In the genomic region with DNA sequence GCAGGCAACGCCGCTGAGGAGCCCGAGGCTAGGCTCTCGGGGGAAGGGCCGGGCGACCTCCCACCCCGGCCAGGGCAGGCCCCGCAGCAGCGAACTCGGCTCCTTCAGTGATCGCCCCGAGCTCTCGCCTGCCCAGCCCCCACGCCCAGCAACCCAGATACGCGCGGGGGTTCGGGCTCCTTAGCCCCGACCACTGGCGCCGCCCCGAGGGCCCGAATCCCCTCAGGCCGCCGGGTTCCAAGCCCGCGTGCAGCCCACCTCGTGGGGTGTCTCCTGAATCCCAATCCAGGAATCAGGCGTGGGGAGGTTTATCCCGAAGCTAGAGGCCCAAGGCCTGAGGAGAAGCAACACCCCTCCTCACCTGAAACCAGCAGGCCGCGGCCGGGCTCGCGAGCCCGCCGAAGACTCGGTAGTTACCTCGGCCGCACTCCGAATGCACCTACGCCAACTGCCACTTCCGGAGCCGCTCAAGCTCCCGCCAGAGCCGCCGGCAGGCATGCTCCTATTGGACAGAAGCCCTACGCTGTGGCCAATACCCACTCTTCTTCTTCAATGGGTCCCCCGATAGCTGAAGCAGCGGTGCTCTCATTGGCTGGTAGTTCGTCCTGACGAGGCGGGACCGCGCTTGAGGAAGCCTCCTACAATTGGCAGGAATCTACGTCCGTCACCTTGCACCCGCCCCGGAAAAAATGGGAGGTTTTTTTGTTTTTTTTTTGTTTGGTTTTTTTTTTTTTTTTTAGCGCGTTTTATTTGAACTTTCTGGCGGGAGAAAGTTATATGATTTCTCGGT, we compare ENCODE assay signal across 8 cellular contexts. TPM values are rescaled to one million over a fixed set of nuclear protein-coding genes. Genes with fewer than 3 reads are reported as not detected.
DNase-seq lines count a peak whose midpoint lies in the region; ATAC-seq and TF ChIP-seq lines count a peak whose summit lies in the region.

A gene with protein sequence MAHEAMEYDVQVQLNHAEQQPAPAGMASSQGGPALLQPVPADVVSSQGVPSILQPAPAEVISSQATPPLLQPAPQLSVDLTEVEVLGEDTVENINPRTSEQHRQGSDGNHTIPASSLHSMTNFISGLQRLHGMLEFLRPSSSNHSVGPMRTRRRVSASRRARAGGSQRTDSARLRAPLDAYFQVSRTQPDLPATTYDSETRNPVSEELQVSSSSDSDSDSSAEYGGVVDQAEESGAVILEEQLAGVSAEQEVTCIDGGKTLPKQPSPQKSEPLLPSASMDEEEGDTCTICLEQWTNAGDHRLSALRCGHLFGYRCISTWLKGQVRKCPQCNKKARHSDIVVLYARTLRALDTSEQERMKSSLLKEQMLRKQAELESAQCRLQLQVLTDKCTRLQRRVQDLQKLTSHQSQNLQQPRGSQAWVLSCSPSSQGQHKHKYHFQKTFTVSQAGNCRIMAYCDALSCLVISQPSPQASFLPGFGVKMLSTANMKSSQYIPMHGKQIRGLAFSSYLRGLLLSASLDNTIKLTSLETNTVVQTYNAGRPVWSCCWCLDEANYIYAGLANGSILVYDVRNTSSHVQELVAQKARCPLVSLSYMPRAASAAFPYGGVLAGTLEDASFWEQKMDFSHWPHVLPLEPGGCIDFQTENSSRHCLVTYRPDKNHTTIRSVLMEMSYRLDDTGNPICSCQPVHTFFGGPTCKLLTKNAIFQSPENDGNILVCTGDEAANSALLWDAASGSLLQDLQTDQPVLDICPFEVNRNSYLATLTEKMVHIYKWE (minus strand): TSS at position 453 of the 790 bp plus-strand sequence. CDS start 5,428 bp downstream, outside the sequence.

- peak within 1 kb of the TSS; percentile 89 for H4K12ac ChIP-seq in trophoblast cell (ENCODE audit: low read depth, low read length)

- peaks cover 49% of the 10 kb centered on the region for H3K4me1 Mint-ChIP-seq in activated naive CD8-positive, alpha-beta T cell treated with anti-CD3 and anti-CD28 coated beads, Interleukin-2, amount 50 U/mL, for 24 hours
- H3K4me1 Mint-ChIP-seq in type B pancreatic cell (ENCODE audit: unreplicated experiment) = peaks cover 15% of the 10 kb centered on the region

- no CpG with 5 or more reads among the region's 63 CpGs for WGBS in trophoblast cell (ENCODE audit: extremely low coverage, insufficient coverage, insufficient read length)

- H3K4ac ChIP-seq in trophoblast cell (ENCODE audit: low read depth, low read length) = peak within 1 kb of the TSS; percentile 96

- peaks cover 5% of the 10 kb centered on the region for H3K79me1 ChIP-seq in trophoblast cell (ENCODE audit: low read length)

- peak; percentile 99 for DNase-seq in GM12865 (ENCODE audit: low read depth)
- peak; percentile 92 for DNase-seq in NCI-H1417 treated with DMSO at 0.1 percent for 48 hours (lab: John Stamatoyannopoulos, UW)
- peak; percentile 99 for DNase-seq in SW480 (ENCODE audit: low spot score)
- DNase-seq in activated naive CD8-positive, alpha-beta T cell treated with anti-CD3 and anti-CD28 coated beads, Interleukin-2, amount 50 U/mL, for 24 hours = peak; percentile 92
- DNase-seq in cardiac septum (ENCODE audit: low spot score) = peak; percentile 98
- DNase-seq in trophoblast cell = peak; percentile 99
- peak; percentile 95 for DNase-seq in type B pancreatic cell (ENCODE audit: extremely low spot score, unreplicated experiment)

- H3K18ac ChIP-seq in trophoblast cell (ENCODE audit: low read length) = peak within 1 kb of the TSS; percentile 90

- H3K36me3 Mint-ChIP-seq in activated naive CD8-positive, alpha-beta T cell treated with anti-CD3 and anti-CD28 coated beads, Interleukin-2, amount 50 U/mL, for 24 hours (ENCODE audit: low read depth) = peaks cover 44% of the 10 kb centered on the region
- peaks cover 17% of the 10 kb centered on the region for H3K36me3 Mint-ChIP-seq in type B pancreatic cell

- H4K91ac ChIP-seq in trophoblast cell (ENCODE audit: low read depth, low read length) = peak within 1 kb of the TSS; percentile 90

- peak within 1 kb of the TSS; percentile 16 for H3K27ac ChIP-seq in trophoblast cell (ENCODE audit: low read depth, low read length)

- H2AFZ ChIP-seq in trophoblast cell (ENCODE audit: insufficient read depth, low read length, poor library complexity) = peak within 1 kb of the TSS; percentile 88

- no peak within 1 kb of the TSS for H2BK12ac ChIP-seq in trophoblast cell (ENCODE audit: low read length)

- peak within 1 kb of the TSS; percentile 88 for H2AK5ac ChIP-seq in trophoblast cell (ENCODE audit: low read length)

- peak within 1 kb of the TSS; percentile 97 for H3K14ac ChIP-seq in trophoblast cell (ENCODE audit: low read length)

- H2BK5ac ChIP-seq in trophoblast cell (ENCODE audit: low read depth, low read length, poor library complexity) = peak within 1 kb of the TSS; percentile 92

- peak within 1 kb of the TSS; percentile 72 for H3K4me2 ChIP-seq in trophoblast cell (ENCODE audit: low read length)

- H3K9me3 Mint-ChIP-seq in activated naive CD8-positive, alpha-beta T cell treated with anti-CD3 and anti-CD28 coated beads, Interleukin-2, amount 50 U/mL, for 24 hours = no peaks in the 10 kb centered on the region
- H3K9me3 Mint-ChIP-seq in type B pancreatic cell = peaks cover 7% of the 10 kb centered on the region

- peak; percentile 100 for ATAC-seq in HG02763 (IDR thresholded peaks at IDR 0.05; ENCODE audit: unreplicated experiment)
- ATAC-seq in activated naive CD8-positive, alpha-beta T cell treated with anti-CD3 and anti-CD28 coated beads, Interleukin-2, amount 50 U/mL, for 24 hours = peak; percentile 100

- peak within 1 kb of the TSS; percentile 97 for H4K8ac ChIP-seq in trophoblast cell (ENCODE audit: low read depth, low read length)

- H3K9me3 ChIP-seq in trophoblast cell (ENCODE audit: insufficient read depth, low read depth, low read length) = peaks cover 2% of the 10 kb centered on the region

- H3K4me3 Mint-ChIP-seq in activated naive CD8-positive, alpha-beta T cell treated with anti-CD3 and anti-CD28 coated beads, Interleukin-2, amount 50 U/mL, for 24 hours = peak within 1 kb of the TSS; percentile 89
- peak within 1 kb of the TSS; percentile 99 for H3K4me3 Mint-ChIP-seq in type B pancreatic cell

- H3K4me3 ChIP-seq in GM12865 (ENCODE audit: low read depth, low read length) (peak within 1 kb of the TSS; percentile 96), trophoblast cell (ENCODE audit: low read depth, low read length) (peak within 1 kb of the TSS; percentile 80)

- peaks cover 16 to 23% of the 10 kb centered on the region in 2 experiments for H3K36me3 ChIP-seq in trophoblast cell (ENCODE audit: control insufficient read depth in 1 of 2, insufficient read depth in 2 of 2, low read length in 2 of 2)

- H3K27me3 Mint-ChIP-seq in activated naive CD8-positive, alpha-beta T cell treated with anti-CD3 and anti-CD28 coated beads, Interleukin-2, amount 50 U/mL, for 24 hours = peaks cover 4% of the 10 kb centered on the region
- no peaks in the 10 kb centered on the region for H3K27me3 Mint-ChIP-seq in type B pancreatic cell

- H3K27ac Mint-ChIP-seq in activated naive CD8-positive, alpha-beta T cell treated with anti-CD3 and anti-CD28 coated beads, Interleukin-2, amount 50 U/mL, for 24 hours = peak within 1 kb of the TSS; percentile 97
- peak within 1 kb of the TSS; percentile 98 for H3K27ac Mint-ChIP-seq in type B pancreatic cell

- H3K9ac ChIP-seq in trophoblast cell (ENCODE audit: low read length) = peak within 1 kb of the TSS; percentile 81

- H3K23ac ChIP-seq in trophoblast cell (ENCODE audit: low read length) = no peak within 1 kb of the TSS

- intact Hi-C loops in cardiac septum (cut with DNase I) = no loop called here

- H2BK120ac ChIP-seq in trophoblast cell (ENCODE audit: insufficient read depth, low read length, poor library complexity) = peak within 1 kb of the TSS; percentile 92

- no peaks in the 10 kb centered on the region for H3K27me3 ChIP-seq in trophoblast cell (ENCODE audit: insufficient read depth, low read length)

- TF ChIP-seq CTCF in GM12865 (IDR thresholded peaks at IDR 0.05; ENCODE audit: insufficient read depth, low read depth, low read length, missing control alignments) = no peak
- no peak for TF ChIP-seq CTCF in type B pancreatic cell (conservative IDR thresholded peaks at IDR 0.05)

- peaks cover 7% of the 10 kb centered on the region for H3K79me2 ChIP-seq in trophoblast cell (ENCODE audit: control insufficient read depth, insufficient read depth, low read length, poor library complexity)

- peaks cover 0 to 4% of the 10 kb centered on the region in 2 experiments for H3K4me1 ChIP-seq in trophoblast cell (ENCODE audit: control insufficient read depth in 1 of 2, insufficient read depth in 2 of 2, low read length in 2 of 2)

RNA-seq across cellular contexts. Expression of the gene that starts here (rescaled TPM):
- total RNA-seq in cardiac septum = 5.8 TPM
- 26.9 and 27.8 TPM in 2 replicates for polyA plus RNA-seq in trophoblast cell (2013)
- 35.2 and 51.8 TPM in 2 replicates for total RNA-seq in type B pancreatic cell (ENCODE audit: low replicate concordance)

Comparison
In these comparisons a context has a peak if more than half of its experiments do, and no peak if none do; other contexts are left out.
1. Peak in every context shown above with its lines: DNase-seq, ATAC-seq, H3K4me3 ChIP-seq and H3K27ac ChIP-seq.